12 cellular contexts compared by ENCODE assay signal in the genomic region with DNA sequence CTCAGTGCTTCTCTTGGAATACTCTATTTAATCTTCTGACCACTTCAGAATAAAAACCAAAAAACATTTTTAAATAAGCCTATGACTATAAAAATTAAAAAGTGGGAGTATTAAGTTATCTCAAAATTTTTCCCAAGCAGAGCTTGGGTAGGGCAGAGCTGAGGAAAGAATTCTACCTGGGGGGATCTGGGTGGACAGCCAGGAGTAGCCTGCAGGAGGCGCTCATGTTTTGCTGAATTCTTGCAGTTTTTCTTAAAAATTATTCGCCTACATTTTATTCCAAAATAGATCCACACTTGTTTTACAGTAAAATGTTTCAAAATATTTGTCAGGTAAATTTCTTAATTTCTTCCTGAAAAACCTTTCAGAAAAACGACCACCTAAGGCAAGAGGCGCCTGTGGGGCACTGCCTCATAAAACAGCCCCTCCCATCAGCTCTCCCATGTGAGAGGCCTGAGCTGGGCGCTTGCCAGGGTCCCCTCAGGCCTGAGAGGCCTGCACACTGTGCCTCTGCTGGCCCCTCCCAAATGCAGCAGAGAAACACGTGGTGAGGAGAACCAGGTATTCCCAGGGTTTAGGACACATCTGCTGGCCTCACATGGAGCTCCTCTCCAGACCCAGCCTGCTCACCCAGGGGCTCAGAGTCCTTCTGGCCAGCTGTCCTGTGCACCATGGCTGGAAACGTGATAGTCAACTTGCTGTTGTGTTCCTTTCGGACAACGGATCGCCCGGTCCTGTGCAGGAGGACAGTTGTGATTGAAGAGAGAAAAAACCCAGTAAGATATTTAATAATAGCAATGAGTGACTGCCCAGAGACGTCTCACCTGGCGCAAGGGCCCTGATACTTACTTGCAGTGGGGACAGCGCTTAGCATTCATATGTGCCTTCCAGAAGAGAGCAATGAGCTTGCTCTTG. TPM values are rescaled to one million over a fixed set of nuclear protein-coding genes. Genes with fewer than 3 reads are reported as not detected.
DNase-seq lines count a peak whose midpoint lies in the region; ATAC-seq and TF ChIP-seq lines count a peak whose summit lies in the region.
"Had no signal": no experiment of that assay in that cellular context is flagged by ENCODE, and none has a peak within 500 bp of the region (broad histone marks: within the 10 kb centered on the region; RNA-seq: fewer than 3 reads in every experiment).

No MANE protein-coding gene starts in this region.

- TF ChIP-seq CTCF in AG04449 (IDR thresholded peaks at IDR 0.05; ENCODE audit: insufficient read depth, low read length, missing control alignments) (peak; percentile 3), GM10248 (IDR thresholded peaks at IDR 0.05; ENCODE audit: control extremely low read depth, extremely low read depth, low read depth, missing control alignments) (peak; percentile 22), RWPE1 (conservative IDR thresholded peaks at IDR 0.05; ENCODE audit: low read depth) (peak; percentile 27), glutamatergic neuron (IDR thresholded peaks at IDR 0.05; ENCODE audit: partially characterized antibody, unreplicated experiment) (peak; percentile 66), adrenal gland (IDR thresholded peaks at IDR 0.05) (peak in 3 of 6 experiments; percentile 10 to 37 (median 12))

- H3K4me1 ChIP-seq in adrenal gland (replicated peaks in 1 of 2), result no peaks in the 10 kb centered on the region

- CTCF ChIA-PET in AG04449 (lab: Yijun Ruan, JAX) (interaction anchor here (1.1 to 18.1 kb wide), 7 partner anchors 9 to 266 kb away, joined by 3 to 891 read pairs (median 4); a partner anchor contains a TSS), GM10248 (lab: Yijun Ruan, JAX) (interaction anchor here (1.0 to 6.9 kb wide), 12 partner anchors 8 to 451 kb away, joined by 3 to 75 read pairs (median 4); no protein-coding TSS in a partner anchor), RWPE1 (lab: Yijun Ruan, JAX) (interaction anchor here (0.6 to 1.3 kb wide), 6 partner anchors 9 to 261 kb away, joined by 3 to 4 read pairs (median 3); no protein-coding TSS in a partner anchor)

- TF ChIP-seq POLR2A in adrenal gland (IDR thresholded peaks at IDR 0.05) (no peak), GM18505 (IDR thresholded peaks at IDR 0.05; ENCODE audit: borderline replicate concordance, extremely low read depth, insufficient read depth, insufficient read length) (no peak)

- H3K27me3 ChIP-seq in adrenal gland, result no peaks in the 10 kb centered on the region
- H3K27me3 ChIP-seq: dorsolateral prefrontal cortex had no signal

- H3K36me3 ChIP-seq in adrenal gland (replicated peaks in 1 of 2), result peaks cover 0 to 38% of the 10 kb centered on the region in 2 donors

- H3K36me3 Mint-ChIP-seq in glutamatergic neuron (ENCODE audit: unreplicated experiment), result no peaks in the 10 kb centered on the region

- intact Hi-C loops in adrenal gland (cut with DNase I), result loop anchor here in 1 of 2 donors (10.0 kb wide), 1 partner anchor 433 kb away; no protein-coding TSS in a partner anchor

- H3K4me3 ChIP-seq in AG04449 (ENCODE audit: low read depth, low read length) (no peak overlapping the region), adrenal gland (no peak overlapping the region)
- H3K4me3 ChIP-seq: dorsolateral prefrontal cortex had no signal

- no peaks in the 10 kb centered on the region for H3K9me3 ChIP-seq in adrenal gland (replicated peaks in 1 of 3)

- ATAC-seq in HG03442 (IDR thresholded peaks at IDR 0.05; ENCODE audit: unreplicated experiment), result no peak
- no peak for ATAC-seq in GM18505 (IDR thresholded peaks at IDR 0.05; ENCODE audit: unreplicated experiment)

- no peaks in the 10 kb centered on the region for H3K9me3 Mint-ChIP-seq in glutamatergic neuron (ENCODE audit: unreplicated experiment)

- DNase-seq in AG04449 (ENCODE audit: low read depth, low spot score) (no peak), GM10248 (ENCODE audit: extremely low spot score) (no peak), RWPE1 (ENCODE audit: low spot score) (no peak), glutamatergic neuron (no peak), adrenal gland (no peak), C1 segment of cervical spinal cord (lab: John Stamatoyannopoulos, UW) (no peak)
- DNase-seq: activated effector memory CD4-positive, alpha-beta T cell treated with Interleukin-2 at 50 U/mL for 16 hours; DMS153; dorsolateral prefrontal cortex; stimulated activated CD4-positive, alpha-beta T cell treated with anti-CD3 and anti-CD28 coated beads, Interleukin-4, amount 100 ng/mL, for 24 hours had no signal

- no peak overlapping the region for H3K4me3 Mint-ChIP-seq in glutamatergic neuron (ENCODE audit: unreplicated experiment)

- H3K4me1 Mint-ChIP-seq in glutamatergic neuron (ENCODE audit: low read depth, unreplicated experiment), result peaks cover 5% of the 10 kb centered on the region

- H3K27ac Mint-ChIP-seq in glutamatergic neuron (ENCODE audit: unreplicated experiment), result no peak overlapping the region

- WGBS in adrenal gland, 4 donors, result 82 to 89% (median 84%) methylated on average over 13 to 14 of the region's 14 CpGs

- no peak overlapping the region for H3K27ac ChIP-seq in RWPE1
- H3K27ac ChIP-seq in adrenal gland, result no peak overlapping the region
- H3K27ac ChIP-seq: dorsolateral prefrontal cortex had no signal

- POLR2A ChIA-PET in AG04449 (lab: Yijun Ruan, JAX) (interaction anchor here (0.7 to 1.3 kb wide), 2 partner anchors 18 to 330 kb away, joined by 4 to 5 read pairs; a partner anchor contains a TSS), GM10248 (lab: Yijun Ruan, JAX) (no interaction called here), RWPE1 (lab: Yijun Ruan, JAX; ENCODE audit: low non-redundant PET) (no interaction called here)

- H3K27me3 Mint-ChIP-seq in glutamatergic neuron (ENCODE audit: unreplicated experiment), result peaks cover 2% of the 10 kb centered on the region

RNA-seq across cellular contexts. Expression of a gene that starts 17.5 kb away (rescaled TPM):
- total RNA-seq in glutamatergic neuron (ENCODE audit: unreplicated experiment), result 34.7 TPM
- total RNA-seq in adrenal gland, result 10 to 100 TPM; 11.8 to 50.1 (median 29.4) TPM
- polyA plus RNA-seq in adrenal gland, result 10 to 100 TPM in 1 of 3 donors, 1 to 10 TPM in 2; 4.6 to 15.4 (median 6.8) TPM

RNA-seq across cellular contexts. Expression of a gene that starts 17.8 kb away (rescaled TPM):
- total RNA-seq in glutamatergic neuron (ENCODE audit: unreplicated experiment) (104 TPM), adrenal gland (100 to 1,000 TPM in 5 of 8 donors, 10 to 100 TPM in 3; 41.7 to 332 (median 112) TPM)
- polyA plus RNA-seq in adrenal gland, result 100 to 1,000 TPM in 1 of 3 donors, 10 to 100 TPM in 2; 34.8 to 120 (median 47.4) TPM
